Comparison of ENCODE assay signal across 9 cellular contexts in the genomic region with DNA sequence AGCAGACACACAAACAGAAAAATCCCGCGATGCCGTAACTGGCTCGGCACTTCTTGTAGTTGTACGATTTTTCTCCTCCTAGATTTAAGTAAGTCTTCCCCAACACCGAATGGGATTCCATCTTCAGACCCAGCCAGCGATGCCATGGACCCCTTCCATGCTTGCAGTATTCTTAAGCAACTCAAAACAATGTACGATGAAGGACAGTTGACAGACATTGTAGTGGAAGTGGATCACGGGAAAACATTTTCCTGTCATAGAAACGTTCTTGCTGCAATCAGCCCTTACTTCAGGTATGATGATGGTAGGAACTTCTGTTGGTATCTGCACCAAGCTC. TPM values are rescaled to one million over a fixed set of nuclear protein-coding genes. Genes with fewer than 3 reads are reported as not detected.
DNase-seq lines count a peak whose midpoint lies in the region; ATAC-seq, FAIRE-seq and TF ChIP-seq lines count a peak whose summit lies in the region.
"Had no signal": no experiment of that assay in that cellular context is flagged by ENCODE, and none has a peak within 500 bp of the region (broad histone marks: within the 10 kb centered on the region; RNA-seq: fewer than 3 reads in every experiment).

No MANE protein-coding gene starts in this region.

- peaks cover 0 to 23% (median 0%) of the 10 kb centered on the region in 3 donors for H3K4me1 ChIP-seq in gastroesophageal sphincter
- H3K4me1 ChIP-seq in small intestine (ENCODE audit: control insufficient read depth in 2 of 2, insufficient read depth in 1 of 2, low read depth in 1 of 2, low read length in 1 of 2): peaks cover 0 to 2% of the 10 kb centered on the region in 2 donors

- H3K27me3 ChIP-seq in H7 (ENCODE audit: control insufficient read depth, insufficient read depth, low read length): peaks cover 4% of the 10 kb centered on the region
- H3K27me3 ChIP-seq in gastroesophageal sphincter: no peaks in the 10 kb centered on the region
- no peaks in the 10 kb centered on the region for H3K27me3 ChIP-seq in small intestine (ENCODE audit: control insufficient read depth in 2 of 2, insufficient read depth in 2 of 2, low read length in 2 of 2)

- peak overlapping the region; percentile 90 to 95 (median 93) for H3K4me3 Mint-ChIP-seq in T-cell

- no peak for TF ChIP-seq CTCF in gastroesophageal sphincter (IDR thresholded peaks at IDR 0.05)

- ATAC-seq in T-cell (replicated peaks in 1 of 4): no peak
- ATAC-seq in gastroesophageal sphincter: no peak
- ATAC-seq in HG03460 (IDR thresholded peaks at IDR 0.05; ENCODE audit: unreplicated experiment): no peak
- ATAC-seq in GM18870 (IDR thresholded peaks at IDR 0.05; ENCODE audit: unreplicated experiment): no peak

- WGBS in gastroesophageal sphincter (ENCODE audit: low coverage in 1 of 2), 2 donors: 3 to 4% methylated on average over 10 of the region's 10 CpGs
- WGBS in small intestine, 3 donors: 0 to 2% (median 1%) methylated on average over 10 of the region's 10 CpGs

- CTCF ChIA-PET in T-cell (lab: Charles Lee): interaction anchor here (1.0 to 2.3 kb wide), 4 partner anchors 27 to 115 kb away, joined by 4 to 34 read pairs (median 9); no protein-coding TSS in a partner anchor

- POLR2A ChIA-PET in T-cell (lab: Charles Lee): interaction anchor here in 1 of 2 donors (0.5 to 1.4 kb wide), 2 partner anchors 665 to 778 kb away, joined by 3 to 6 read pairs; a partner anchor contains a TSS

- H3K36me3 ChIP-seq in H7 (replicated peaks; ENCODE audit: control insufficient read depth, insufficient read depth, low read length) (peaks cover 2% of the 10 kb centered on the region), gastroesophageal sphincter (peaks cover 0 to 8% of the 10 kb centered on the region in 2 donors), small intestine (ENCODE audit: control insufficient read depth in 2 of 2, insufficient read depth in 2 of 2, low read length in 2 of 2) (peaks cover 0 to 6% of the 10 kb centered on the region in 2 donors)

- H3K9me3 Mint-ChIP-seq in T-cell: no peaks in the 10 kb centered on the region

- H3K9me3 ChIP-seq in gastroesophageal sphincter (no peaks in the 10 kb centered on the region), small intestine (ENCODE audit: control insufficient read depth, low read depth) (no peaks in the 10 kb centered on the region)

- peak overlapping the region; percentile 84 for H3K4me3 ChIP-seq in H7 (ENCODE audit: insufficient read depth, low read depth, low read length)
- H3K4me3 ChIP-seq in gastroesophageal sphincter: peak overlapping the region; percentile 82 to 85
- peak overlapping the region; percentile 77 to 83 for H3K4me3 ChIP-seq in small intestine (ENCODE audit: low read depth in 1 of 2, low read length in 2 of 2)

- DNase-seq in H7 (no peak), T-cell (no peak), small intestine (no peak), GOT3 (lab: John Stamatoyannopoulos, UW) (no peak), NCI-H1436 (lab: John Stamatoyannopoulos, UW) (no peak)
- DNase-seq: NCI-H345 had no signal

- peak overlapping the region; percentile 46 to 87 (median 87) for H3K27ac ChIP-seq in gastroesophageal sphincter
- peak overlapping the region in 1 of 2 donors; percentile 78 for H3K27ac ChIP-seq in small intestine (ENCODE audit: low read depth in 1 of 2, low read length in 1 of 2)

- peak overlapping the region; percentile 89 to 95 for H3K27ac Mint-ChIP-seq in T-cell

- no peak for TF ChIP-seq POLR2A in gastroesophageal sphincter (IDR thresholded peaks at IDR 0.05)

- H3K36me3 Mint-ChIP-seq in T-cell: peaks cover 19% of the 10 kb centered on the region

- no peak for TF ChIP-seq EP300 in gastroesophageal sphincter (IDR thresholded peaks at IDR 0.05)

- H3K27me3 Mint-ChIP-seq in T-cell: peaks cover 8 to 17% of the 10 kb centered on the region in 2 donors

- no peak for FAIRE-seq in small intestine (lab: Jason Lieb, UNC)

- peaks cover 24 to 41% (median 39%) of the 10 kb centered on the region in 3 donors for H3K4me1 Mint-ChIP-seq in T-cell

RNA-seq across cellular contexts. Expression of a gene that starts 0.8 kb away (rescaled TPM):
- 6.7 and 11.8 TPM in 2 replicates for total RNA-seq in H7 (2014; rRNA removed; shearing (Covaris generic))
- total RNA-seq in T-cell: 10 to 100 TPM in 2 of 5 donors, 1 to 10 TPM in 3; 3.3 to 11.5 (median 6.1) TPM
- total RNA-seq in gastroesophageal sphincter: 1 to 10 TPM; 1.1 to 5.4 (median 3.2) TPM
- 1 to 10 TPM in 2 of 3 donors, under 1 TPM in 1; 0.81 to 1.8 (median 1.7) TPM for polyA plus RNA-seq in small intestine
